ENCODE assay signal across 1 cellular context in the genomic region with DNA sequence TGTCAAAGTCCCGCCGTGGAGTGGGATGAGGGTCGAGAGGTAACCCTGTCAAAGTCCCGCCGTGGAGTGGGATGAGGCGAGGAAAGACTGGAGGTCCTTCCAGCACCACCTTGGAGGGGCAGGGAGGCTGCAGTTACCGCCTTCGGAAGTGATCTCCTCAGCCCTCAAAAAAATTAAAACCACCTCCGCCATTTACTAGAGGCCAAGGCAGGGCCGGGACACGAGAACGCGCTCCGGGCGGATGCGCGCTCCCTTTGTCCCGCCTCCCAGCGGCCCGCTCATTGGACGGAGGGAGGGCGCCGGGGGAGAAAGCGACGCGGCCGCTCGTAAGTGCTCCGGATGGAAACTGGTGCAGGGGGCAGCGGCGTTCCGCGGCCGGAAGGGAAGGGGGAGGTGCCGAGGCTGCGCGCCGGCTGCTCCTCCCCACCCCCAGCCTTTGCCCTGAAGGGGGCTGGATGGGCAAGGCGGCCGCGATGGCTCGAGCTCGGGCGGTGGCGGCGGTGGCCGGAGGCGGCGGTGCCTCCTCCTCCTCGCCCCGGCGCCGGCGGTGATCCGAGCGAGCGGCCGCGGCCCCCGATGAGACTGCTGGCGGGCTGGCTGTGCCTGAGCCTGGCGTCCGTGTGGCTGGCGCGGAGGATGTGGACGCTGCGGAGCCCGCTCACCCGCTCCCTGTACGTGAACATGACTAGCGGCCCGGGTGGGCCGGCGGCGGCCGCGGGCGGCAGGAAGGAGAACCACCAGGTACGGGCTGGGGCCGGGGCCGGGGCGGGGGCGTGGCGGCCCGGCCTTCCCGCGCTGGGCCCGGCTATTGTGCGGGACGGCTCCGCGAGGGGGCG.
TF ChIP-seq lines count a peak whose summit lies in the region.

A gene (plus strand): TSS at position 420 of the 836 bp plus-strand sequence. CDS start 157 bp downstream, at position 577.

TF ChIP-seq in K562, 482 proteins besides CTCF, POLR2A, EP300 and RAD21 (continued from another document and continues in another):
- TF ChIP-seq, protein P1, sequence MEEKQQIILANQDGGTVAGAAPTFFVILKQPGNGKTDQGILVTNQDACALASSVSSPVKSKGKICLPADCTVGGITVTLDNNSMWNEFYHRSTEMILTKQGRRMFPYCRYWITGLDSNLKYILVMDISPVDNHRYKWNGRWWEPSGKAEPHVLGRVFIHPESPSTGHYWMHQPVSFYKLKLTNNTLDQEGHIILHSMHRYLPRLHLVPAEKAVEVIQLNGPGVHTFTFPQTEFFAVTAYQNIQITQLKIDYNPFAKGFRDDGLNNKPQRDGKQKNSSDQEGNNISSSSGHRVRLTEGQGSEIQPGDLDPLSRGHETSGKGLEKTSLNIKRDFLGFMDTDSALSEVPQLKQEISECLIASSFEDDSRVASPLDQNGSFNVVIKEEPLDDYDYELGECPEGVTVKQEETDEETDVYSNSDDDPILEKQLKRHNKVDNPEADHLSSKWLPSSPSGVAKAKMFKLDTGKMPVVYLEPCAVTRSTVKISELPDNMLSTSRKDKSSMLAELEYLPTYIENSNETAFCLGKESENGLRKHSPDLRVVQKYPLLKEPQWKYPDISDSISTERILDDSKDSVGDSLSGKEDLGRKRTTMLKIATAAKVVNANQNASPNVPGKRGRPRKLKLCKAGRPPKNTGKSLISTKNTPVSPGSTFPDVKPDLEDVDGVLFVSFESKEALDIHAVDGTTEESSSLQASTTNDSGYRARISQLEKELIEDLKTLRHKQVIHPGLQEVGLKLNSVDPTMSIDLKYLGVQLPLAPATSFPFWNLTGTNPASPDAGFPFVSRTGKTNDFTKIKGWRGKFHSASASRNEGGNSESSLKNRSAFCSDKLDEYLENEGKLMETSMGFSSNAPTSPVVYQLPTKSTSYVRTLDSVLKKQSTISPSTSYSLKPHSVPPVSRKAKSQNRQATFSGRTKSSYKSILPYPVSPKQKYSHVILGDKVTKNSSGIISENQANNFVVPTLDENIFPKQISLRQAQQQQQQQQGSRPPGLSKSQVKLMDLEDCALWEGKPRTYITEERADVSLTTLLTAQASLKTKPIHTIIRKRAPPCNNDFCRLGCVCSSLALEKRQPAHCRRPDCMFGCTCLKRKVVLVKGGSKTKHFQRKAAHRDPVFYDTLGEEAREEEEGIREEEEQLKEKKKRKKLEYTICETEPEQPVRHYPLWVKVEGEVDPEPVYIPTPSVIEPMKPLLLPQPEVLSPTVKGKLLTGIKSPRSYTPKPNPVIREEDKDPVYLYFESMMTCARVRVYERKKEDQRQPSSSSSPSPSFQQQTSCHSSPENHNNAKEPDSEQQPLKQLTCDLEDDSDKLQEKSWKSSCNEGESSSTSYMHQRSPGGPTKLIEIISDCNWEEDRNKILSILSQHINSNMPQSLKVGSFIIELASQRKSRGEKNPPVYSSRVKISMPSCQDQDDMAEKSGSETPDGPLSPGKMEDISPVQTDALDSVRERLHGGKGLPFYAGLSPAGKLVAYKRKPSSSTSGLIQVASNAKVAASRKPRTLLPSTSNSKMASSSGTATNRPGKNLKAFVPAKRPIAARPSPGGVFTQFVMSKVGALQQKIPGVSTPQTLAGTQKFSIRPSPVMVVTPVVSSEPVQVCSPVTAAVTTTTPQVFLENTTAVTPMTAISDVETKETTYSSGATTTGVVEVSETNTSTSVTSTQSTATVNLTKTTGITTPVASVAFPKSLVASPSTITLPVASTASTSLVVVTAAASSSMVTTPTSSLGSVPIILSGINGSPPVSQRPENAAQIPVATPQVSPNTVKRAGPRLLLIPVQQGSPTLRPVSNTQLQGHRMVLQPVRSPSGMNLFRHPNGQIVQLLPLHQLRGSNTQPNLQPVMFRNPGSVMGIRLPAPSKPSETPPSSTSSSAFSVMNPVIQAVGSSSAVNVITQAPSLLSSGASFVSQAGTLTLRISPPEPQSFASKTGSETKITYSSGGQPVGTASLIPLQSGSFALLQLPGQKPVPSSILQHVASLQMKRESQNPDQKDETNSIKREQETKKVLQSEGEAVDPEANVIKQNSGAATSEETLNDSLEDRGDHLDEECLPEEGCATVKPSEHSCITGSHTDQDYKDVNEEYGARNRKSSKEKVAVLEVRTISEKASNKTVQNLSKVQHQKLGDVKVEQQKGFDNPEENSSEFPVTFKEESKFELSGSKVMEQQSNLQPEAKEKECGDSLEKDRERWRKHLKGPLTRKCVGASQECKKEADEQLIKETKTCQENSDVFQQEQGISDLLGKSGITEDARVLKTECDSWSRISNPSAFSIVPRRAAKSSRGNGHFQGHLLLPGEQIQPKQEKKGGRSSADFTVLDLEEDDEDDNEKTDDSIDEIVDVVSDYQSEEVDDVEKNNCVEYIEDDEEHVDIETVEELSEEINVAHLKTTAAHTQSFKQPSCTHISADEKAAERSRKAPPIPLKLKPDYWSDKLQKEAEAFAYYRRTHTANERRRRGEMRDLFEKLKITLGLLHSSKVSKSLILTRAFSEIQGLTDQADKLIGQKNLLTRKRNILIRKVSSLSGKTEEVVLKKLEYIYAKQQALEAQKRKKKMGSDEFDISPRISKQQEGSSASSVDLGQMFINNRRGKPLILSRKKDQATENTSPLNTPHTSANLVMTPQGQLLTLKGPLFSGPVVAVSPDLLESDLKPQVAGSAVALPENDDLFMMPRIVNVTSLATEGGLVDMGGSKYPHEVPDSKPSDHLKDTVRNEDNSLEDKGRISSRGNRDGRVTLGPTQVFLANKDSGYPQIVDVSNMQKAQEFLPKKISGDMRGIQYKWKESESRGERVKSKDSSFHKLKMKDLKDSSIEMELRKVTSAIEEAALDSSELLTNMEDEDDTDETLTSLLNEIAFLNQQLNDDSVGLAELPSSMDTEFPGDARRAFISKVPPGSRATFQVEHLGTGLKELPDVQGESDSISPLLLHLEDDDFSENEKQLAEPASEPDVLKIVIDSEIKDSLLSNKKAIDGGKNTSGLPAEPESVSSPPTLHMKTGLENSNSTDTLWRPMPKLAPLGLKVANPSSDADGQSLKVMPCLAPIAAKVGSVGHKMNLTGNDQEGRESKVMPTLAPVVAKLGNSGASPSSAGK (IDR thresholded peaks at IDR 0.05), result no peak
- no peak for TF ChIP-seq MAFF (IDR thresholded peaks at IDR 0.05; ENCODE audit: low read length)
- peak; percentile 75; the same call in 1 of the 2 replicates for TF ChIP-seq MBD2 (IDR thresholded peaks at IDR 0.05; ENCODE audit: borderline replicate concordance, low read depth)
- TF ChIP-seq, protein P2, sequence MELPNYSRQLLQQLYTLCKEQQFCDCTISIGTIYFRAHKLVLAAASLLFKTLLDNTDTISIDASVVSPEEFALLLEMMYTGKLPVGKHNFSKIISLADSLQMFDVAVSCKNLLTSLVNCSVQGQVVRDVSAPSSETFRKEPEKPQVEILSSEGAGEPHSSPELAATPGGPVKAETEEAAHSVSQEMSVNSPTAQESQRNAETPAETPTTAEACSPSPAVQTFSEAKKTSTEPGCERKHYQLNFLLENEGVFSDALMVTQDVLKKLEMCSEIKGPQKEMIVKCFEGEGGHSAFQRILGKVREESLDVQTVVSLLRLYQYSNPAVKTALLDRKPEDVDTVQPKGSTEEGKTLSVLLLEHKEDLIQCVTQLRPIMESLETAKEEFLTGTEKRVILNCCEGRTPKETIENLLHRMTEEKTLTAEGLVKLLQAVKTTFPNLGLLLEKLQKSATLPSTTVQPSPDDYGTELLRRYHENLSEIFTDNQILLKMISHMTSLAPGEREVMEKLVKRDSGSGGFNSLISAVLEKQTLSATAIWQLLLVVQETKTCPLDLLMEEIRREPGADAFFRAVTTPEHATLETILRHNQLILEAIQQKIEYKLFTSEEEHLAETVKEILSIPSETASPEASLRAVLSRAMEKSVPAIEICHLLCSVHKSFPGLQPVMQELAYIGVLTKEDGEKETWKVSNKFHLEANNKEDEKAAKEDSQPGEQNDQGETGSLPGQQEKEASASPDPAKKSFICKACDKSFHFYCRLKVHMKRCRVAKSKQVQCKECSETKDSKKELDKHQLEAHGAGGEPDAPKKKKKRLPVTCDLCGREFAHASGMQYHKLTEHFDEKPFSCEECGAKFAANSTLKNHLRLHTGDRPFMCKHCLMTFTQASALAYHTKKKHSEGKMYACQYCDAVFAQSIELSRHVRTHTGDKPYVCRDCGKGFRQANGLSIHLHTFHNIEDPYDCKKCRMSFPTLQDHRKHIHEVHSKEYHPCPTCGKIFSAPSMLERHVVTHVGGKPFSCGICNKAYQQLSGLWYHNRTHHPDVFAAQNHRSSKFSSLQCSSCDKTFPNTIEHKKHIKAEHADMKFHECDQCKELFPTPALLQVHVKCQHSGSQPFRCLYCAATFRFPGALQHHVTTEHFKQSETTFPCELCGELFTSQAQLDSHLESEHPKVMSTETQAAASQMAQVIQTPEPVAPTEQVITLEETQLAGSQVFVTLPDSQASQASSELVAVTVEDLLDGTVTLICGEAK (IDR thresholded peaks at IDR 0.05), result peak; percentile 99
- TF ChIP-seq, protein P2 (CRISPR knock-in tag; IDR thresholded peaks at IDR 0.05), result no peak
- TF ChIP-seq, protein P3, sequence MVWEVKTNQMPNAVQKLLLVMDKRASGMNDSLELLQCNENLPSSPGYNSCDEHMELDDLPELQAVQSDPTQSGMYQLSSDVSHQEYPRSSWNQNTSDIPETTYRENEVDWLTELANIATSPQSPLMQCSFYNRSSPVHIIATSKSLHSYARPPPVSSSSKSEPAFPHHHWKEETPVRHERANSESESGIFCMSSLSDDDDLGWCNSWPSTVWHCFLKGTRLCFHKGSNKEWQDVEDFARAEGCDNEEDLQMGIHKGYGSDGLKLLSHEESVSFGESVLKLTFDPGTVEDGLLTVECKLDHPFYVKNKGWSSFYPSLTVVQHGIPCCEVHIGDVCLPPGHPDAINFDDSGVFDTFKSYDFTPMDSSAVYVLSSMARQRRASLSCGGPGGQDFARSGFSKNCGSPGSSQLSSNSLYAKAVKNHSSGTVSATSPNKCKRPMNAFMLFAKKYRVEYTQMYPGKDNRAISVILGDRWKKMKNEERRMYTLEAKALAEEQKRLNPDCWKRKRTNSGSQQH (CRISPR knock-in tag; IDR thresholded peaks at IDR 0.05), result no peak
- TF ChIP-seq L3MBTL2 (IDR thresholded peaks at IDR 0.05), result peak; percentile 53
- no peak for TF ChIP-seq SMARCA5 (IDR thresholded peaks at IDR 0.05)
- no peak for TF ChIP-seq SNRNP70 (optimal IDR thresholded peaks at IDR 0.05; ENCODE audit: low read depth, low read length)
- peak in 1 of 2 experiments; percentile 98; a peak in 2 of 4 replicates for TF ChIP-seq TRIM24 (IDR thresholded peaks at IDR 0.05)
- TF ChIP-seq ZNF764 (CRISPR knock-in tag; IDR thresholded peaks at IDR 0.05; ENCODE audit: low read depth), result no peak
- TF ChIP-seq XRCC3 (IDR thresholded peaks at IDR 0.05), result no peak
- no peak for TF ChIP-seq ZNF551 (CRISPR knock-in tag; IDR thresholded peaks at IDR 0.05)
- TF ChIP-seq CAMTA2 (CRISPR knock-in tag; conservative IDR thresholded peaks at IDR 0.05), result no peak
- no peak for TF ChIP-seq ARHGAP35 (IDR thresholded peaks at IDR 0.05; ENCODE audit: partially characterized antibody)
- TF ChIP-seq NCOA6 (IDR thresholded peaks at IDR 0.05), result no peak
